Comparison of ENCODE assay signal across 8 cellular contexts in genomic region chr19:15629003-15629880, GRCh38. TPM values are rescaled to one million over a fixed set of nuclear protein-coding genes. Genes with fewer than 3 reads are reported as not detected.
DNase-seq lines count a peak whose midpoint lies in the region; ATAC-seq, FAIRE-seq and TF ChIP-seq lines count a peak whose summit lies in the region.

No MANE protein-coding gene starts in this region.

- BruUV-seq in Panc1 (replicated peaks; lab: Mats Ljungman, UMichigan) = no TSS peak

- H3K9me3 ChIP-seq in CD8-positive, alpha-beta T cell (ENCODE audit: low read length) = no peaks in the 10 kb centered on the region
- no peaks in the 10 kb centered on the region for H3K9me3 ChIP-seq in Panc1 (ENCODE audit: control insufficient read depth, insufficient read depth, low read depth, low read length)
- H3K9me3 ChIP-seq in stomach = no peaks in the 10 kb centered on the region

- in situ Hi-C loops in Panc1 (cut with HindIII; ENCODE audit: low pct_unique_long_range_greater_than_20kb, low sequenced_read_pairs) = no loop called here

- H3K27me3 ChIP-seq in CD8-positive, alpha-beta T cell (ENCODE audit: insufficient read depth, low read length) = no peaks in the 10 kb centered on the region
- H3K27me3 ChIP-seq in Panc1 (ENCODE audit: control insufficient read depth, insufficient read depth, low read length) (no peaks in the 10 kb centered on the region), stomach (peaks cover 0 to 34% (median 8%) of the 10 kb centered on the region in 3 donors)

- peak; percentile 23 for FAIRE-seq in HTR-8/SVneo (lab: Jason Lieb, UNC)

- peak; percentile 91 for TF ChIP-seq CTCF in CD8-positive, alpha-beta T cell (IDR thresholded peaks at IDR 0.05)
- TF ChIP-seq CTCF in Panc1 (IDR thresholded peaks at IDR 0.05) = peak; percentile 94
- peak; percentile 86 for TF ChIP-seq CTCF in fibroblast of pulmonary artery (IDR thresholded peaks at IDR 0.05; ENCODE audit: low read length, missing control alignments)
- TF ChIP-seq CTCF in neural crest cell (conservative IDR thresholded peaks at IDR 0.05) = peak; percentile 58
- TF ChIP-seq CTCF in stomach (IDR thresholded peaks at IDR 0.05) = peak in 6 of 7 experiments; percentile 87 to 97 (median 94)

- CTCF ChIA-PET in CD8-positive, alpha-beta T cell (lab: Charles Lee) = interaction anchor here (0.6 to 2.7 kb wide), 29 partner anchors 17 to 556 kb away, joined by 3 to 14 read pairs (median 3); partner anchors contain the start of gene FAM32A
- CTCF ChIA-PET in Panc1 (lab: Charles Lee) = interaction anchor here (0.5 to 0.6 kb wide), 2 partner anchors 235 to 287 kb away, joined by 4 to 7 read pairs; no protein-coding TSS in a partner anchor

- DNase-seq in CD8-positive, alpha-beta T cell = peak; percentile 81 to 98 (median 90)
- DNase-seq in HTR-8/SVneo (ENCODE audit: insufficient read length, low spot score) (peak; percentile 80), Panc1 (ENCODE audit: low read depth, low spot score) (peak; percentile 22), fibroblast of pulmonary artery (ENCODE audit: low read depth) (peak; percentile 53), neural crest cell (ENCODE audit: low read depth, low spot score) (peak; percentile 30), stomach (peak; percentile 90)
- DNase-seq in activated T-cell treated with anti-CD3 and anti-CD28 coated beads, Interleukin-2, amount 50 U/mL, for 48 hours = peak; percentile 93 to 97

- no peak overlapping the region for H3K4me3 ChIP-seq in CD8-positive, alpha-beta T cell (ENCODE audit: low read depth, low read length)
- H3K4me3 ChIP-seq in Panc1 (ENCODE audit: low read depth in 2 of 2, low read length in 2 of 2) (no peak overlapping the region), fibroblast of pulmonary artery (replicated peaks; ENCODE audit: low read depth, low read length) (no peak overlapping the region), stomach (no peak overlapping the region)

- intact Hi-C loops in CD8-positive, alpha-beta T cell (cut with DNase I, micrococcal nuclease) = loop anchor here (1.0 to 5.0 kb wide), 5 partner anchors 240 to 788 kb away; no protein-coding TSS in a partner anchor
- intact Hi-C loops in Panc1 (cut with micrococcal nuclease; ENCODE audit: unreplicated experiment) = no loop called here
- intact Hi-C loops in stomach (cut with DNase I; ENCODE audit: low total_unique reads) = loop anchor here (10.0 kb wide), 1 partner anchor 556 kb away; the partner anchor contains the start of gene FAM32A

- no peak overlapping the region for H3K4me3 Mint-ChIP-seq in CD8-positive, alpha-beta T cell
- H3K4me3 Mint-ChIP-seq in neural crest cell = no peak overlapping the region

- H3K4me1 Mint-ChIP-seq in CD8-positive, alpha-beta T cell (ENCODE audit: low read depth) = peaks cover 2% of the 10 kb centered on the region
- H3K4me1 Mint-ChIP-seq in neural crest cell = no peaks in the 10 kb centered on the region

- POLR2A ChIA-PET in CD8-positive, alpha-beta T cell (lab: Charles Lee) = no interaction called here
- POLR2A ChIA-PET in Panc1 (lab: Charles Lee) = no interaction called here

- no peak for TF ChIP-seq EP300 in stomach (IDR thresholded peaks at IDR 0.05)

- no peak for TF ChIP-seq POLR2A in stomach (IDR thresholded peaks at IDR 0.05)

- no peak overlapping the region for H3K27ac Mint-ChIP-seq in CD8-positive, alpha-beta T cell
- H3K27ac Mint-ChIP-seq in neural crest cell (ENCODE audit: unreplicated experiment) = no peak overlapping the region

- H3K4me1 ChIP-seq in CD8-positive, alpha-beta T cell (ENCODE audit: insufficient read depth, low read length) = peaks cover 5% of the 10 kb centered on the region
- H3K4me1 ChIP-seq in Panc1 (ENCODE audit: control insufficient read depth, insufficient read depth, low read length) (no peaks in the 10 kb centered on the region), stomach (peaks cover 0 to 8% (median 4%) of the 10 kb centered on the region in 4 donors)

- H3K9me3 Mint-ChIP-seq in CD8-positive, alpha-beta T cell = no peaks in the 10 kb centered on the region
- H3K9me3 Mint-ChIP-seq in neural crest cell = peaks cover 11% of the 10 kb centered on the region

- H3K27me3 Mint-ChIP-seq in CD8-positive, alpha-beta T cell (ENCODE audit: low read depth) = peaks cover 17% of the 10 kb centered on the region
- H3K27me3 Mint-ChIP-seq in neural crest cell (ENCODE audit: low read depth) = no peaks in the 10 kb centered on the region

- no peaks in the 10 kb centered on the region for H3K36me3 ChIP-seq in CD8-positive, alpha-beta T cell (ENCODE audit: insufficient read depth, low read length)
- no peaks in the 10 kb centered on the region for H3K36me3 ChIP-seq in Panc1 (ENCODE audit: control insufficient read depth, insufficient read depth, low read length)
- no peaks in the 10 kb centered on the region for H3K36me3 ChIP-seq in stomach

- no peaks in the 10 kb centered on the region for H3K36me3 Mint-ChIP-seq in CD8-positive, alpha-beta T cell
- H3K36me3 Mint-ChIP-seq in neural crest cell (ENCODE audit: low read depth) = no peaks in the 10 kb centered on the region

- H3K27ac ChIP-seq in CD8-positive, alpha-beta T cell (ENCODE audit: low read depth, low read length) = no peak overlapping the region
- H3K27ac ChIP-seq in Panc1 (ENCODE audit: low read length) (no peak overlapping the region), stomach (no peak overlapping the region)

- peak; percentile 93 for ATAC-seq in CD8-positive, alpha-beta T cell
- ATAC-seq in Panc1 (peak; percentile 96), GM19455 (IDR thresholded peaks at IDR 0.05; ENCODE audit: unreplicated experiment) (no peak)

- WGBS in stomach, 5 donors = 0 to 17% (median 9%) methylated on average over 12 to 25 of the region's 25 CpGs

RNA-seq across cellular contexts. Expression of gene CYP4F3, which starts 11.5 kb away (rescaled TPM):
- total RNA-seq in CD8-positive, alpha-beta T cell = not detected
- 0.10 TPM for total RNA-seq in Panc1 (2021; ENCODE audit: unreplicated experiment)
- polyA plus RNA-seq in Panc1 (2012; ENCODE audit: insufficient read length) = not detected
- total RNA-seq in neural crest cell = not detected in 2 replicates
- 100 to 1,000 TPM in 1 of 5 donors, 10 to 100 TPM in 2, 1 to 10 TPM in 2; 4.9 to 100 (median 20.6) TPM for total RNA-seq in stomach
- 1 to 10 TPM in 1 of 3 donors, under 1 TPM in 2; 0.25 to 5.4 (median 0.31) TPM for polyA plus RNA-seq in stomach

RNA-seq across cellular contexts. Expression of gene CYP4F8, which starts 14.2 kb away (rescaled TPM):
- not detected for total RNA-seq in CD8-positive, alpha-beta T cell
- total RNA-seq in Panc1 (2021; ENCODE audit: unreplicated experiment) = not detected
- not detected for polyA plus RNA-seq in Panc1 (2012; ENCODE audit: insufficient read length)
- total RNA-seq in neural crest cell = not detected in 2 replicates
- not detected for total RNA-seq in stomach
- polyA plus RNA-seq in stomach = not detected

RNA-seq across cellular contexts. Expression of gene CYP4F12, which starts 43.6 kb away (rescaled TPM):
- 1 to 10 TPM in 1 of 2 experiments, under 1 TPM in 1; 0.42 to 1.4 TPM for total RNA-seq in CD8-positive, alpha-beta T cell
- total RNA-seq in Panc1 (2021; ENCODE audit: unreplicated experiment) (1.7 TPM), neural crest cell (not detected in 2 replicates), stomach (100 to 1,000 TPM in 1 of 5 donors, 10 to 100 TPM in 4; 16.1 to 113 (median 38.2) TPM)
- polyA plus RNA-seq in Panc1 (2012; ENCODE audit: insufficient read length) = 0.80 TPM
- polyA plus RNA-seq in stomach = 10 to 100 TPM in 2 of 3 donors, 1 to 10 TPM in 1; 2.5 to 47.1 (median 10.2) TPM

Comparison
In these comparisons a context has a peak if more than half of its experiments do, and no peak if none do; other contexts are left out.
1. DNase-seq: peak in every context shown above with its lines; median percentile 95 in activated T-cell treated with anti-CD3 and anti-CD28 coated beads, Interleukin-2, amount 50 U/mL, for 48 hours; 90 in CD8-positive, alpha-beta T cell; 90 in stomach; 80 in HTR-8/SVneo; 53 in fibroblast of pulmonary artery; 30 in neural crest cell; 22 in Panc1.